ENCODE assay signal across 19 cellular contexts in genomic region chr17:44569459-44569858, GRCh38. TPM values are rescaled to one million over a fixed set of nuclear protein-coding genes. Genes with fewer than 3 reads are reported as not detected.
DNase-seq lines count a peak whose midpoint lies in the region; ATAC-seq and TF ChIP-seq lines count a peak whose summit lies in the region.
"Had no signal": no experiment of that assay in that cellular context is flagged by ENCODE, and none has a peak within 500 bp of the region (broad histone marks: within the 10 kb centered on the region; RNA-seq: fewer than 3 reads in every experiment).

No MANE protein-coding gene starts in this region.

- H3K9me3 ChIP-seq in WERI-Rb-1 (ENCODE audit: severe bottlenecking): peaks cover 22% of the 10 kb centered on the region
- H3K9me3 ChIP-seq: gastrocnemius medialis had no signal

- ATAC-seq in GM21515 (IDR thresholded peaks at IDR 0.05; ENCODE audit: unreplicated experiment): no peak
- ATAC-seq: activated T-helper 17 cell treated with anti-CD3 and anti-CD28 coated beads, Interleukin-2, amount 50 U/mL, for 72 hours; gastrocnemius medialis; lower lobe of right lung; natural killer cell treated with Interleukin-12 subunit alpha and Interleukin-12 subunit beta and Interleukin-15 and Interleukin-18, amount 100 ng/mL, for 72 hours; right cardiac atrium had no signal

- peak overlapping the region; percentile 62 for H3K27ac Mint-ChIP-seq in activated naive CD4-positive, alpha-beta T cell treated with anti-CD3 and anti-CD28 coated beads, Interleukin-2, amount 50 U/mL, for 24 hours
- peak overlapping the region; percentile 94 for H3K27ac Mint-ChIP-seq in mesothelial cell of epicardium
- peak overlapping the region; percentile 61 for H3K27ac Mint-ChIP-seq in type B pancreatic cell
- H3K27ac Mint-ChIP-seq in activated CD4-positive, alpha-beta memory T cell treated with anti-CD3 and anti-CD28 coated beads, Interleukin-2, amount 10 ng/mL, durations not matched to agents 7 days and 5 days: no peak overlapping the region
- H3K27ac Mint-ChIP-seq: activated T-helper 17 cell treated with anti-CD3 and anti-CD28 coated beads, Interleukin-2, amount 50 U/mL, for 72 hours; natural killer cell treated with Interleukin-12 subunit alpha and Interleukin-12 subunit beta and Interleukin-15 and Interleukin-18, amount 100 ng/mL, for 72 hours had no signal

- no peaks in the 10 kb centered on the region for H3K9me3 Mint-ChIP-seq in activated naive CD4-positive, alpha-beta T cell treated with anti-CD3 and anti-CD28 coated beads, Interleukin-2, amount 50 U/mL, for 24 hours
- H3K9me3 Mint-ChIP-seq in mesothelial cell of epicardium (peaks cover 4% of the 10 kb centered on the region), type B pancreatic cell (peaks cover 3% of the 10 kb centered on the region)
- peaks cover 9% of the 10 kb centered on the region for H3K9me3 Mint-ChIP-seq in activated CD4-positive, alpha-beta memory T cell treated with anti-CD3 and anti-CD28 coated beads, Interleukin-2, amount 10 ng/mL, durations not matched to agents 7 days and 5 days
- H3K9me3 Mint-ChIP-seq: natural killer cell treated with Interleukin-12 subunit alpha and Interleukin-12 subunit beta and Interleukin-15 and Interleukin-18, amount 100 ng/mL, for 72 hours had no signal

- no peaks in the 10 kb centered on the region for H3K36me3 ChIP-seq in WERI-Rb-1
- H3K36me3 ChIP-seq: ascending aorta, gastrocnemius medialis, lower lobe of right lung had no signal

- no peaks in the 10 kb centered on the region for H3K36me3 Mint-ChIP-seq in activated naive CD4-positive, alpha-beta T cell treated with anti-CD3 and anti-CD28 coated beads, Interleukin-2, amount 50 U/mL, for 24 hours
- H3K36me3 Mint-ChIP-seq in mesothelial cell of epicardium: peaks cover 2% of the 10 kb centered on the region
- peaks cover 1% of the 10 kb centered on the region for H3K36me3 Mint-ChIP-seq in type B pancreatic cell
- H3K36me3 Mint-ChIP-seq in activated CD4-positive, alpha-beta memory T cell treated with anti-CD3 and anti-CD28 coated beads, Interleukin-2, amount 10 ng/mL, durations not matched to agents 7 days and 5 days (ENCODE audit: low read depth): no peaks in the 10 kb centered on the region

- no peak overlapping the region for H3K4me3 Mint-ChIP-seq in activated naive CD4-positive, alpha-beta T cell treated with anti-CD3 and anti-CD28 coated beads, Interleukin-2, amount 50 U/mL, for 24 hours
- H3K4me3 Mint-ChIP-seq in mesothelial cell of epicardium: peak overlapping the region; percentile 49
- no peak overlapping the region for H3K4me3 Mint-ChIP-seq in type B pancreatic cell
- H3K4me3 Mint-ChIP-seq in activated CD4-positive, alpha-beta memory T cell treated with anti-CD3 and anti-CD28 coated beads, Interleukin-2, amount 10 ng/mL, durations not matched to agents 7 days and 5 days: no peak overlapping the region
- H3K4me3 Mint-ChIP-seq: activated T-helper 17 cell treated with anti-CD3 and anti-CD28 coated beads, Interleukin-2, amount 50 U/mL, for 72 hours; natural killer cell treated with Interleukin-12 subunit alpha and Interleukin-12 subunit beta and Interleukin-15 and Interleukin-18, amount 100 ng/mL, for 72 hours had no signal

- DNase-seq in activated naive CD4-positive, alpha-beta T cell treated with anti-CD3 and anti-CD28 coated beads, Interleukin-2, amount 50 U/mL, for 16 hours: no peak
- no peak for DNase-seq in WERI-Rb-1
- DNase-seq in mesothelial cell of epicardium (ENCODE audit: low spot score in 2 of 2, unreplicated experiment in 2 of 2): no peak
- DNase-seq in type B pancreatic cell (ENCODE audit: extremely low spot score, unreplicated experiment): no peak
- no peak for DNase-seq in activated CD4-positive, alpha-beta memory T cell treated with anti-CD3 and anti-CD28 coated beads, Interleukin-2, amount 10 ng/mL, durations not matched to agents 7 days and 5 days
- no peak for DNase-seq in foreskin melanocyte
- DNase-seq: COR-L47, gastrocnemius medialis, GDM1, lower lobe of right lung, NCI-H1436 treated with DMSO at 0.1 percent for 48 hours, NCI-H226, right cardiac atrium had no signal

- CTCF ChIA-PET in activated CD4-positive, alpha-beta memory T cell treated with anti-CD3 and anti-CD28 coated beads, Interleukin-2, amount 10 ng/mL, durations not matched to agents 7 days and 5 days (lab: Charles Lee): no interaction called here

- H3K27me3 Mint-ChIP-seq in activated naive CD4-positive, alpha-beta T cell treated with anti-CD3 and anti-CD28 coated beads, Interleukin-2, amount 50 U/mL, for 24 hours: peaks cover 4% of the 10 kb centered on the region
- no peaks in the 10 kb centered on the region for H3K27me3 Mint-ChIP-seq in mesothelial cell of epicardium (ENCODE audit: low read depth)
- H3K27me3 Mint-ChIP-seq in type B pancreatic cell: no peaks in the 10 kb centered on the region
- peaks cover 9% of the 10 kb centered on the region for H3K27me3 Mint-ChIP-seq in activated CD4-positive, alpha-beta memory T cell treated with anti-CD3 and anti-CD28 coated beads, Interleukin-2, amount 10 ng/mL, durations not matched to agents 7 days and 5 days

- H3K4me3 ChIP-seq in WERI-Rb-1 (ENCODE audit: low read depth, low read length): no peak overlapping the region
- H3K4me3 ChIP-seq: gastrocnemius medialis, lower lobe of right lung had no signal

- H3K4me1 Mint-ChIP-seq in activated naive CD4-positive, alpha-beta T cell treated with anti-CD3 and anti-CD28 coated beads, Interleukin-2, amount 50 U/mL, for 24 hours: peaks cover 5% of the 10 kb centered on the region
- H3K4me1 Mint-ChIP-seq in mesothelial cell of epicardium (peaks cover 4% of the 10 kb centered on the region), type B pancreatic cell (ENCODE audit: unreplicated experiment) (peaks cover 6% of the 10 kb centered on the region)
- H3K4me1 Mint-ChIP-seq in activated CD4-positive, alpha-beta memory T cell treated with anti-CD3 and anti-CD28 coated beads, Interleukin-2, amount 10 ng/mL, durations not matched to agents 7 days and 5 days: no peaks in the 10 kb centered on the region
- H3K4me1 Mint-ChIP-seq: activated T-helper 17 cell treated with anti-CD3 and anti-CD28 coated beads, Interleukin-2, amount 50 U/mL, for 72 hours had no signal

- H3K27me3 ChIP-seq in WERI-Rb-1 (ENCODE audit: insufficient read depth, low read depth, severe bottlenecking): no peaks in the 10 kb centered on the region
- H3K27me3 ChIP-seq: ascending aorta had no signal

- POLR2A ChIA-PET in activated CD4-positive, alpha-beta memory T cell treated with anti-CD3 and anti-CD28 coated beads, Interleukin-2, amount 10 ng/mL, durations not matched to agents 7 days and 5 days (lab: Charles Lee): no interaction called here

- peak overlapping the region; percentile 69 for H3K27ac ChIP-seq in WERI-Rb-1
- H3K27ac ChIP-seq: gastrocnemius medialis, KMS-11, lower lobe of right lung had no signal

- TF ChIP-seq CTCF in WERI-Rb-1 (IDR thresholded peaks at IDR 0.05; ENCODE audit: low read depth, low read length) (no peak), mesothelial cell of epicardium (IDR thresholded peaks at IDR 0.05; ENCODE audit: unreplicated experiment) (no peak), type B pancreatic cell (conservative IDR thresholded peaks at IDR 0.05) (no peak)

RNA-seq across cellular contexts. Expression of gene FZD2, which starts 12.2 kb away (rescaled TPM):
- total RNA-seq in mesothelial cell of epicardium (82.1 to 88.3 TPM (median 84.4 TPM) in 3 replicates), type B pancreatic cell (ENCODE audit: low replicate concordance) (3.6 and 54.4 TPM in 2 replicates)
- under 1 TPM; 0.10 to 0.25 TPM for total RNA-seq in activated CD4-positive, alpha-beta memory T cell treated with anti-CD3 and anti-CD28 coated beads, Interleukin-2, amount 10 ng/mL, durations not matched to agents 7 days and 5 days
- total RNA-seq: activated T-helper 17 cell treated with anti-CD3 and anti-CD28 coated beads, Interleukin-2, amount 50 U/mL, for 72 hours had no signal
